ENCODE assay signal across 8 cellular contexts in the genomic region with DNA sequence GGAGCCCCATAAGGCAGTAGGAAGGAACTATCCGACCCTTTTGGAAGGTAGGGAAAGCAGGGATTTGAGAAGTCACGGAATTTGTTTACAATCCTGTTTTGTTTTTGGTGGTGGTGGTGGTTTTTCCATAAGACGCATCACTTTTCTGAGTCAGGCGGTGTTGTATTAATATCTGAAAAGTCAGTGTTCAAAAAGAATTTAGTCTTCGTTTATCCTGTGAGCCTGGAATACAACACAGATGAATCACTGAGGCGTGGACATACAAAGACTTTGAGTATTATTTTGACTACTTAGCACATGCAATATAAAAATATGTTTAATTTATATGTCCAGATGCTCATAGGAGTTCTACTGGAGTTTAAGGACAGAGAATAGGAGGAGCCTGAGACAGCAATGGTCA. TPM values are rescaled to one million over a fixed set of nuclear protein-coding genes. Genes with fewer than 3 reads are reported as not detected.
A peak's percentile ranks its signal among the peaks of the same experiment; 100 is the strongest.
DNase-seq lines count a peak whose midpoint lies in the region; ATAC-seq and TF ChIP-seq lines count a peak whose summit lies in the region.
"Had no signal": no experiment of that assay in that cellular context is flagged by ENCODE, and none has a peak within 500 bp of the region (broad histone marks: within the 10 kb centered on the region; RNA-seq: fewer than 3 reads in every experiment).

No MANE protein-coding gene starts in this region.

- H3K27me3 ChIP-seq in H7 (ENCODE audit: control insufficient read depth, insufficient read depth, low read length) (peaks cover 10% of the 10 kb centered on the region), right cardiac atrium (ENCODE audit: control insufficient read depth, insufficient read depth) (no peaks in the 10 kb centered on the region), spleen (replicated peaks in 1 of 7) (no peaks in the 10 kb centered on the region)

- TF ChIP-seq CTCF in activated B cell treated with CpG ODN at 0.5 μM for 24 hours (IDR thresholded peaks at IDR 0.05) (no peak), spleen (IDR thresholded peaks at IDR 0.05 in 8 of 11, conservative IDR thresholded peaks at IDR 0.05 in 3 of 11) (no peak)

- POLR2A ChIA-PET in activated B cell treated with CpG ODN at 0.5 μM for 24 hours (lab: Charles Lee): no interaction called here

- H3K36me3 Mint-ChIP-seq in activated B cell treated with CpG ODN at 0.5 μM for 24 hours (ENCODE audit: low read depth): peaks cover 40% of the 10 kb centered on the region

- no peak overlapping the region for H3K27ac ChIP-seq in right cardiac atrium (ENCODE audit: low read length)
- H3K27ac ChIP-seq in spleen: peak overlapping the region in 1 of 8 donors; percentile 91

- WGBS in right cardiac atrium: 68% methylated on average over 6 of the region's 6 CpGs
- 78 to 84% (median 83%) methylated on average over 6 of the region's 6 CpGs for WGBS in spleen, 5 donors

- no peak for DNase-seq in H7
- no peak for DNase-seq in activated B cell treated with CpG ODN at 0.5 μM for 24 hours
- no peak for DNase-seq in right cardiac atrium
- DNase-seq in spleen: no peak
- DNase-seq in NCI-H146 treated with DMSO at 0.1 percent for 48 hours (lab: John Stamatoyannopoulos, UW; ENCODE audit: unreplicated experiment): no peak
- no peak for DNase-seq in putamen (ENCODE audit: low spot score)
- no peak for DNase-seq in activated gamma-delta T cell (lab: John Stamatoyannopoulos, UW)
- DNase-seq: activated CD4-positive, CD25-positive, alpha-beta regulatory T cell treated with anti-CD3 and anti-CD28 coated beads, Interleukin-2, amount 50 U/mL, for 72 hours had no signal

- H3K4me3 ChIP-seq in H7 (ENCODE audit: insufficient read depth, low read depth, low read length) (peak overlapping the region; percentile 69), right cardiac atrium (ENCODE audit: low read length) (peak overlapping the region; percentile 60), spleen (peak overlapping the region; percentile 67 to 97 (median 76))

- peak overlapping the region; percentile 50 for H3K27ac Mint-ChIP-seq in activated B cell treated with CpG ODN at 0.5 μM for 24 hours

- no peaks in the 10 kb centered on the region for H3K27me3 Mint-ChIP-seq in activated B cell treated with CpG ODN at 0.5 μM for 24 hours

- H3K9me3 ChIP-seq in right cardiac atrium (ENCODE audit: control insufficient read depth, low read length) (peaks cover 9% of the 10 kb centered on the region), spleen (peaks cover 15 to 45% (median 35%) of the 10 kb centered on the region in 8 donors)

- TF ChIP-seq POLR2A in spleen (IDR thresholded peaks at IDR 0.05): no peak

- intact Hi-C loops in activated B cell treated with CpG ODN at 0.5 μM for 24 hours (cut with micrococcal nuclease) (loop anchor here (5.0 kb wide), 1 partner anchor 194 kb away; a partner anchor contains a TSS), right cardiac atrium (cut with DNase I) (no loop called here), spleen (cut with DNase I; ENCODE audit: low total_unique reads) (no loop called here)

- no peaks in the 10 kb centered on the region for H3K4me1 ChIP-seq in right cardiac atrium (ENCODE audit: control insufficient read depth, insufficient read depth, low read length)
- peaks cover 0 to 26% (median 20%) of the 10 kb centered on the region in 6 donors for H3K4me1 ChIP-seq in spleen

- peak overlapping the region; percentile 94 for H3K4me3 Mint-ChIP-seq in activated B cell treated with CpG ODN at 0.5 μM for 24 hours

- peaks cover 13% of the 10 kb centered on the region for H3K9me3 Mint-ChIP-seq in activated B cell treated with CpG ODN at 0.5 μM for 24 hours

- CTCF ChIA-PET in activated B cell treated with CpG ODN at 0.5 μM for 24 hours (lab: Charles Lee): no interaction called here

- peaks cover 16% of the 10 kb centered on the region for H3K4me1 Mint-ChIP-seq in activated B cell treated with CpG ODN at 0.5 μM for 24 hours

- ATAC-seq in activated B cell treated with CpG ODN at 0.5 μM for 24 hours (ENCODE audit: low read depth): no peak
- no peak for ATAC-seq in right cardiac atrium

- H3K36me3 ChIP-seq in H7 (replicated peaks; ENCODE audit: control insufficient read depth, insufficient read depth, low read length) (peaks cover 6% of the 10 kb centered on the region), spleen (peaks cover 20 to 45% (median 33%) of the 10 kb centered on the region in 6 donors)

RNA-seq across cellular contexts. Expression of a gene that starts 0.8 kb away (rescaled TPM):
- 4.6 and 4.7 TPM in 2 replicates for total RNA-seq in H7 (2014; rRNA removed; shearing (Covaris generic))
- total RNA-seq in activated B cell treated with CpG ODN at 0.5 μM for 24 hours (4.0 and 4.3 TPM in 2 replicates), right cardiac atrium (1 to 10 TPM; 2.8 to 4.7 (median 3.3) TPM), spleen (10 to 100 TPM in 1 of 7 donors, 1 to 10 TPM in 6; 4.6 to 10.8 (median 6.2) TPM)
- polyA plus RNA-seq in right cardiac atrium (0.97 TPM), spleen (under 1 TPM; 0.13 to 0.77 (median 0.29) TPM)

RNA-seq across cellular contexts. Expression of a gene that starts 42.5 kb away (rescaled TPM):
- 4.9 and 7.4 TPM in 2 replicates for total RNA-seq in H7 (2014; rRNA removed; shearing (Covaris generic))
- 4.9 and 5.3 TPM in 2 replicates for total RNA-seq in activated B cell treated with CpG ODN at 0.5 μM for 24 hours
- total RNA-seq in right cardiac atrium: 1 to 10 TPM; 3.0 to 4.5 (median 3.8) TPM
- polyA plus RNA-seq in right cardiac atrium: 1.8 TPM
- total RNA-seq in spleen: 1 to 10 TPM; 4.0 to 8.3 (median 5.1) TPM
- 1 to 10 TPM; 1.5 to 1.9 (median 1.5) TPM for polyA plus RNA-seq in spleen

RNA-seq across cellular contexts. Expression of a gene that starts 48.5 kb away (rescaled TPM):
- total RNA-seq in H7 (2014; rRNA removed; shearing (Covaris generic)): 5.2 and 11.4 TPM in 2 replicates
- 19.0 and 24.7 TPM in 2 replicates for total RNA-seq in activated B cell treated with CpG ODN at 0.5 μM for 24 hours
- total RNA-seq in right cardiac atrium: 10 to 100 TPM; 12.1 to 15.8 (median 13.8) TPM
- 7.9 TPM for polyA plus RNA-seq in right cardiac atrium
- total RNA-seq in spleen: 10 to 100 TPM; 14.7 to 23.1 (median 18.0) TPM
- 10 to 100 TPM in 2 of 3 donors, 1 to 10 TPM in 1; 8.3 to 12.6 (median 11.2) TPM for polyA plus RNA-seq in spleen
